10 cellular contexts compared by ENCODE assay signal in the genomic region with DNA sequence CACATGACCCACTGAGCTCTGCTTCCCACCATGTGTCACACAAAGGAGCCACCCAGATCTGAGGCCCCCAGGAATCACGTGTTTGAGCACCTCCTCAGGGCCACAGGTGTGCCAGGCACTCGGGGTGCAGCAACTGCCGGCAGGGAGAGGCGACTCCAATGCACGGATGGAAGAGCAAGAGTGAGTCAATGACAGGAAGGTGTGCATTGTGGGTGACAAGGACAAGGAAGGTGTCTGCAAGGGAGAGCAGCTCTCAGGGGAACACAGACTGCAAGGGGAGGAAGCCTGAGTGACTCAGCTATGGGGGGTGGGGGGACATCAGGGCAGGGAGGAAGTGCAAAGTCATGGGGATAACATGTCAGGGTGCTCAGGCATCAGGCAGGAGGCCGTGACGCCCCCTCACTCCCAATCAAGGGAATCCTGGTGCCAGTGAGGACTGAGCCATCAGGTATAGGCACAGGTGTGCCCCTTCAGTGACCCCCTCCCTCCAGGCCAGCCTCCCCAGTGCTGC.
DNase-seq lines count a peak whose midpoint lies in the region; ATAC-seq and TF ChIP-seq lines count a peak whose summit lies in the region.
"Had no signal": no experiment of that assay in that cellular context is flagged by ENCODE, and none has a peak within 500 bp of the region (broad histone marks: within the 10 kb centered on the region; RNA-seq: fewer than 3 reads in every experiment).

No MANE protein-coding gene starts in this region.

- peaks cover 0 to 50% of the 10 kb centered on the region in 2 donors for H3K36me3 ChIP-seq in psoas muscle (ENCODE audit: insufficient read depth in 1 of 2, low read depth in 1 of 2)

- peak; percentile 56 for DNase-seq in ELR (ENCODE audit: low read depth)
- peak; percentile 96 for DNase-seq in NB4 (ENCODE audit: low read depth)
- DNase-seq in activated naive CD4-positive, alpha-beta T cell treated with anti-CD3 and anti-CD28 coated beads, Interleukin-2, amount 50 U/mL, for 72 hours (ENCODE audit: low spot score in 2 of 2), result no peak
- peak; percentile 61 for DNase-seq in stimulated activated CD4-positive, alpha-beta T cell treated with anti-CD3 and anti-CD28 coated beads, Interleukin-15, amount 100 ng/mL, for 24 hours
- no peak for DNase-seq in nephron progenitor cell
- DNase-seq in psoas muscle, result no peak
- DNase-seq: body of pancreas had no signal

- no peak for TF ChIP-seq CTCF in NB4 (IDR thresholded peaks at IDR 0.05; ENCODE audit: low read depth, low read length)
- TF ChIP-seq CTCF in nephron progenitor cell (IDR thresholded peaks at IDR 0.05), result no peak
- no peak for TF ChIP-seq CTCF in psoas muscle (IDR thresholded peaks at IDR 0.05)

- H3K36me3 Mint-ChIP-seq in activated naive CD4-positive, alpha-beta T cell treated with anti-CD3 and anti-CD28 coated beads, Interleukin-2, amount 50 U/mL, for 72 hours, result peaks cover 31 to 43% of the 10 kb centered on the region in 2 donors
- peaks cover 28% of the 10 kb centered on the region for H3K36me3 Mint-ChIP-seq in nephron progenitor cell (ENCODE audit: low read depth)

- no peak overlapping the region for H3K27ac ChIP-seq in psoas muscle
- H3K27ac ChIP-seq: body of pancreas, skin epidermis had no signal

- no peak overlapping the region for H3K4me3 ChIP-seq in NB4 (ENCODE audit: low read depth, low read length)
- H3K4me3 ChIP-seq in psoas muscle, result no peak overlapping the region
- H3K4me3 ChIP-seq: body of pancreas, skin epidermis had no signal

- H3K27me3 Mint-ChIP-seq in nephron progenitor cell (ENCODE audit: low read depth, poor library complexity), result peaks cover 4% of the 10 kb centered on the region

- no peak overlapping the region for H3K4me3 Mint-ChIP-seq in nephron progenitor cell

- 68 to 75% (median 72%) methylated on average over 7 of the region's 7 CpGs for WGBS in psoas muscle, 3 donors

- H3K27ac Mint-ChIP-seq in activated naive CD4-positive, alpha-beta T cell treated with anti-CD3 and anti-CD28 coated beads, Interleukin-2, amount 50 U/mL, for 72 hours, result peak overlapping the region; percentile 55 to 93
- no peak overlapping the region for H3K27ac Mint-ChIP-seq in nephron progenitor cell

- intact Hi-C loops in psoas muscle (cut with DNase I), result no loop called here

- no peaks in the 10 kb centered on the region for H3K27me3 ChIP-seq in psoas muscle (ENCODE audit: insufficient read depth in 3 of 3, low read length in 2 of 3)
- H3K27me3 ChIP-seq: body of pancreas had no signal

- TF ChIP-seq POLR2A in NB4 (IDR thresholded peaks at IDR 0.05; ENCODE audit: extremely low read depth, insufficient read length), result no peak

- ATAC-seq in activated naive CD4-positive, alpha-beta T cell treated with anti-CD3 and anti-CD28 coated beads, Interleukin-2, amount 50 U/mL, for 72 hours, result peak; percentile 50 to 62
- ATAC-seq in HG02981 (IDR thresholded peaks at IDR 0.05; ENCODE audit: unreplicated experiment), result no peak
- no peak for ATAC-seq in GM21576 (IDR thresholded peaks at IDR 0.05; ENCODE audit: unreplicated experiment)
- ATAC-seq in psoas muscle, result no peak
- ATAC-seq: body of pancreas had no signal

- H3K9me3 Mint-ChIP-seq in activated naive CD4-positive, alpha-beta T cell treated with anti-CD3 and anti-CD28 coated beads, Interleukin-2, amount 50 U/mL, for 72 hours, result no peaks in the 10 kb centered on the region
- peaks cover 3% of the 10 kb centered on the region for H3K9me3 Mint-ChIP-seq in nephron progenitor cell

- H3K4me1 Mint-ChIP-seq in nephron progenitor cell, result peaks cover 47% of the 10 kb centered on the region

- no peaks in the 10 kb centered on the region for H3K4me1 ChIP-seq in psoas muscle
- H3K4me1 ChIP-seq: body of pancreas had no signal

- no peaks in the 10 kb centered on the region for H3K9me3 ChIP-seq in psoas muscle
- H3K9me3 ChIP-seq: body of pancreas had no signal

Comparison
In these comparisons a context has a peak if more than half of its experiments do, and no peak if none do; other contexts are left out.
1. DNase-seq: peak in ELR (single experiment), NB4 (single experiment) and stimulated activated CD4-positive, alpha-beta T cell treated with anti-CD3 and anti-CD28 coated beads, Interleukin-15, amount 100 ng/mL, for 24 hours (single experiment); none in activated naive CD4-positive, alpha-beta T cell treated with anti-CD3 and anti-CD28 coated beads, Interleukin-2, amount 50 U/mL, for 72 hours (0 of 2), nephron progenitor cell (single experiment) and psoas muscle (0 of 2).
2. ATAC-seq: peak in activated naive CD4-positive, alpha-beta T cell treated with anti-CD3 and anti-CD28 coated beads, Interleukin-2, amount 50 U/mL, for 72 hours (2 of 2); none in HG02981 (single experiment), GM21576 (single experiment) and psoas muscle (0 of 4).